Comparison of ENCODE assay signal across 8 cellular contexts in genomic region chr12:50110127-50110761, GRCh38. TPM values are rescaled to one million over a fixed set of nuclear protein-coding genes. Genes with fewer than 3 reads are reported as not detected.
DNase-seq lines count a peak whose midpoint lies in the region; ATAC-seq lines count a peak whose summit lies in the region.

No MANE protein-coding gene starts in this region.

- no peak for DNase-seq in activated T-cell treated with anti-CD3 and anti-CD28 coated beads, Interleukin-2, amount 50 U/mL, for 24 hours
- DNase-seq in activated T-cell treated with anti-CD3 and anti-CD28 coated beads, Interleukin-2, amount 50 U/mL, for 1 hour: no peak
- DNase-seq in SK-N-DZ (ENCODE audit: low spot score) (peak; percentile 37), Right ventricle myocardium superior (peak; percentile 69), NCI-H1436 (lab: John Stamatoyannopoulos, UW) (no peak)
- no peak for DNase-seq in stimulated activated effector memory CD8-positive, alpha-beta T cell treated with anti-CD3 and anti-CD28 coated beads, Interleukin-12 subunit alpha, Interleukin-12 subunit beta, amount 100 ng/mL, for 72 hours (ENCODE audit: low spot score in 2 of 2)

- H3K4me1 Mint-ChIP-seq in activated T-cell treated with anti-CD3 and anti-CD28 coated beads, Interleukin-2, amount 50 U/mL, for 24 hours (ENCODE audit: low read depth): peaks cover 24% of the 10 kb centered on the region
- peaks cover 26% of the 10 kb centered on the region for H3K4me1 Mint-ChIP-seq in stimulated activated effector memory CD8-positive, alpha-beta T cell treated with anti-CD3 and anti-CD28 coated beads, Interleukin-12 subunit alpha, Interleukin-12 subunit beta, amount 100 ng/mL, for 72 hours

- intact Hi-C loops in Right ventricle myocardium superior (cut with DNase I): no loop called here

- H3K36me3 Mint-ChIP-seq in activated T-cell treated with anti-CD3 and anti-CD28 coated beads, Interleukin-2, amount 50 U/mL, for 24 hours (ENCODE audit: low read depth): peaks cover 17% of the 10 kb centered on the region
- H3K36me3 Mint-ChIP-seq in stimulated activated effector memory CD8-positive, alpha-beta T cell treated with anti-CD3 and anti-CD28 coated beads, Interleukin-12 subunit alpha, Interleukin-12 subunit beta, amount 100 ng/mL, for 72 hours: peaks cover 25% of the 10 kb centered on the region

- H3K4me3 Mint-ChIP-seq in activated T-cell treated with anti-CD3 and anti-CD28 coated beads, Interleukin-2, amount 50 U/mL, for 24 hours: peak overlapping the region; percentile 27
- peak overlapping the region; percentile 95 for H3K4me3 Mint-ChIP-seq in stimulated activated effector memory CD8-positive, alpha-beta T cell treated with anti-CD3 and anti-CD28 coated beads, Interleukin-12 subunit alpha, Interleukin-12 subunit beta, amount 100 ng/mL, for 72 hours

- H3K27me3 Mint-ChIP-seq in activated T-cell treated with anti-CD3 and anti-CD28 coated beads, Interleukin-2, amount 50 U/mL, for 24 hours: no peaks in the 10 kb centered on the region

- ATAC-seq in Right ventricle myocardium superior (ENCODE audit: poor library complexity) (peak; percentile 11), HG03025 (IDR thresholded peaks at IDR 0.05; ENCODE audit: low FRiP score, unreplicated experiment) (no peak), HG03439 (IDR thresholded peaks at IDR 0.05; ENCODE audit: unreplicated experiment) (no peak)
- no peak for ATAC-seq in stimulated activated effector memory CD8-positive, alpha-beta T cell treated with anti-CD3 and anti-CD28 coated beads, Interleukin-12 subunit alpha, Interleukin-12 subunit beta, amount 100 ng/mL, for 72 hours

- H3K9me3 Mint-ChIP-seq in activated T-cell treated with anti-CD3 and anti-CD28 coated beads, Interleukin-2, amount 50 U/mL, for 24 hours: no peaks in the 10 kb centered on the region
- H3K9me3 Mint-ChIP-seq in stimulated activated effector memory CD8-positive, alpha-beta T cell treated with anti-CD3 and anti-CD28 coated beads, Interleukin-12 subunit alpha, Interleukin-12 subunit beta, amount 100 ng/mL, for 72 hours: no peaks in the 10 kb centered on the region

- peak overlapping the region; percentile 55 for H3K27ac Mint-ChIP-seq in activated T-cell treated with anti-CD3 and anti-CD28 coated beads, Interleukin-2, amount 50 U/mL, for 24 hours
- peak overlapping the region; percentile 95 for H3K27ac Mint-ChIP-seq in stimulated activated effector memory CD8-positive, alpha-beta T cell treated with anti-CD3 and anti-CD28 coated beads, Interleukin-12 subunit alpha, Interleukin-12 subunit beta, amount 100 ng/mL, for 72 hours

RNA-seq across cellular contexts. Expression of gene COX14, which starts 1.8 kb away (rescaled TPM):
- 64.0 and 74.6 TPM in 2 replicates for polyA plus RNA-seq in SK-N-DZ (2014; cell fraction: cytosol; rRNA removed)
- 32.3 and 35.7 TPM in 2 replicates for polyA plus RNA-seq in SK-N-DZ (2014; cell fraction: nucleus; rRNA removed)
- 243 TPM for total RNA-seq in Right ventricle myocardium superior

RNA-seq across cellular contexts. Expression of gene GPD1, which starts 6.4 kb away (rescaled TPM):
- polyA plus RNA-seq in SK-N-DZ (2014; cell fraction: cytosol; rRNA removed): not detected in 2 replicates
- polyA plus RNA-seq in SK-N-DZ (2014; cell fraction: nucleus; rRNA removed): 0.77 and 1.7 TPM in 2 replicates
- 38.3 TPM for total RNA-seq in Right ventricle myocardium superior

RNA-seq across cellular contexts. Expression of gene SMARCD1, which starts 25.1 kb away (rescaled TPM):
- 157 and 166 TPM in 2 replicates for polyA plus RNA-seq in SK-N-DZ (2014; cell fraction: cytosol; rRNA removed)
- 97.6 and 155 TPM in 2 replicates for polyA plus RNA-seq in SK-N-DZ (2014; cell fraction: nucleus; rRNA removed)
- total RNA-seq in Right ventricle myocardium superior: 14.3 TPM

RNA-seq across cellular contexts. Expression of gene ASIC1, which starts 52.8 kb away (rescaled TPM):
- polyA plus RNA-seq in SK-N-DZ (2014; cell fraction: cytosol; rRNA removed): 4.0 and 4.9 TPM in 2 replicates
- 15.4 and 17.5 TPM in 2 replicates for polyA plus RNA-seq in SK-N-DZ (2014; cell fraction: nucleus; rRNA removed)
- total RNA-seq in Right ventricle myocardium superior: 1.6 TPM

RNA-seq across cellular contexts. Expression of gene CERS5, which starts 56.9 kb away (rescaled TPM):
- polyA plus RNA-seq in SK-N-DZ (2014; cell fraction: cytosol; rRNA removed): 26.2 and 36.2 TPM in 2 replicates
- polyA plus RNA-seq in SK-N-DZ (2014; cell fraction: nucleus; rRNA removed): 34.9 and 42.6 TPM in 2 replicates
- total RNA-seq in Right ventricle myocardium superior: 7.3 TPM

Comparison
In these comparisons a context has a peak if more than half of its experiments do, and no peak if none do; other contexts are left out.
1. DNase-seq: peak in SK-N-DZ (single experiment) and Right ventricle myocardium superior (single experiment); none in activated T-cell treated with anti-CD3 and anti-CD28 coated beads, Interleukin-2, amount 50 U/mL, for 24 hours (single experiment), activated T-cell treated with anti-CD3 and anti-CD28 coated beads, Interleukin-2, amount 50 U/mL, for 1 hour (single experiment), stimulated activated effector memory CD8-positive, alpha-beta T cell treated with anti-CD3 and anti-CD28 coated beads, Interleukin-12 subunit alpha, Interleukin-12 subunit beta, amount 100 ng/mL, for 72 hours (0 of 2) and NCI-H1436 (single experiment).